1 cellular context compared by ENCODE assay signal in the genomic region with DNA sequence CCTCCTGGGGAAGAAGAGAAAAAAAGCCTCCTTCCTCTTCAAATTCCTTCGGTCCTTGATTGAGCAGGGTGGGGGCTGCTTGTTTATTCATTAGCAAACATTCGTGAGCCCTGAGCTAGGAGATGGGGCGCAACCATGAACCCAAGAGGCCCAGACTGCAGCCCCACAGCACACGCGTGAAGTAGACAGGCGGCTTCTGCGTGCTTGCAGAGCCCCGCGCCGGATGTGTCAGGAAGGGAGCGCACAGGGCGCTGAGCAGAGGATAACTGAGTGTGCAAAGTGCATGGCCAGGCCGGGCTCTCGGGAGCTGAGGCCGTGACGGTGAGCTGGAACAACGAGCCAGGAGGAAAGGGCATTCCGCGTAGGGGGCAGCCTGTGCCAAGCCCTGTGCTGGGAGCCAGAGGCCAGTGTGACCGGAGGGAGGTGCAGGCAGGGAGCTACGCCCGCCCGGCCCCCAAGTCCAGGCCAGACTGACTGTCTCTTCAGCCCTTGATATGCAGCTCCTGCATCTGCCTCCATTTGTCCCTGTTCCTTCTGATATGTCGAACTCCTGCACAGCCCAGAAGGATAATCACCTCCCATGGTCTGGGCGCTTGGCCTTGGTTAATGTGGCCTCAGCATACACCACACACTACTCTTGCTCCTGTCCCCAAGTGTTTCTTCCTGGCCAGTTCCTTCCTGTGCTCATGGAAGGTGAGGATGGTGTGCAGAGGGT.
A peak's percentile ranks its signal among the peaks of the same experiment; 100 is the strongest.
TF ChIP-seq lines count a peak whose summit lies in the region.

No MANE protein-coding gene starts in this region.

TF ChIP-seq in HepG2, 621 proteins besides CTCF, POLR2A, EP300 and RAD21 (continued from another document and continues in another):
- TF ChIP-seq, protein P1, sequence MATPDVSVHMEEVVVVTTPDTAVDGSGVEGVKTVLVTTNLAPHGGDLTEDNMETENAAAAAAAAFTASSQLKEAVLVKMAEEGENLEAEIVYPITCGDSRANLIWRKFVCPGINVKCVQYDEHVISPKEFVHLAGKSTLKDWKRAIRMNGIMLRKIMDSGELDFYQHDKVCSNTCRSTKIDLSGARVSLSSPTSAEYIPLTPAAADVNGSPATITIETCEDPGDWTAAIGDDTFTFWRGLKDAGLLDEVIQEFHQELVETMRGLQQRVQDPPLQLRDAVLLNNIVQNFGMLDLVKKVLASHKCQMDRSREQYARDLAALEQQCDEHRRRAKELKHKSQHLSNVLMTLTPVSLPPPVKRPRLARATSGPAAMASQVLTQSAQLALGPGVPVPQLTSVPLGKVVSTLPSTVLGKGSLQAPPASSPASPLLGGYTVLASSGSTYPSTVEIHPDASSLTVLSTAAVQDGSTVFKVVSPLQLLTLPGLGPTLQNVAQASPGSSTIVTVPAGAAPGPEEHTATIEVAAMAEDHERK (CRISPR knock-in tag; IDR thresholded peaks at IDR 0.05; ENCODE audit: low read depth): no peak
- TF ChIP-seq ZNF441 (CRISPR knock-in tag; IDR thresholded peaks at IDR 0.05; ENCODE audit: borderline replicate concordance): peak; percentile 49; the same call in 1 of the 2 replicates
- TF ChIP-seq KDM3A (CRISPR knock-in tag; IDR thresholded peaks at IDR 0.05; ENCODE audit: low read depth): 0 out of 2 replicates have a peak, but pooled peaks have one; percentile 35
- peak; percentile 51; the same call in 1 of the 2 replicates for TF ChIP-seq TBX2 (CRISPR knock-in tag; IDR thresholded peaks at IDR 0.05; ENCODE audit: borderline replicate concordance)
- no peak for TF ChIP-seq FIP1L1 (IDR thresholded peaks at IDR 0.05; ENCODE audit: borderline replicate concordance, insufficient read depth, low read depth, low read length)
- TF ChIP-seq RFX1 (IDR thresholded peaks at IDR 0.05): no peak
- no peak for TF ChIP-seq AKAP8 (CRISPR knock-in tag; IDR thresholded peaks at IDR 0.05)
- TF ChIP-seq, protein P2, sequence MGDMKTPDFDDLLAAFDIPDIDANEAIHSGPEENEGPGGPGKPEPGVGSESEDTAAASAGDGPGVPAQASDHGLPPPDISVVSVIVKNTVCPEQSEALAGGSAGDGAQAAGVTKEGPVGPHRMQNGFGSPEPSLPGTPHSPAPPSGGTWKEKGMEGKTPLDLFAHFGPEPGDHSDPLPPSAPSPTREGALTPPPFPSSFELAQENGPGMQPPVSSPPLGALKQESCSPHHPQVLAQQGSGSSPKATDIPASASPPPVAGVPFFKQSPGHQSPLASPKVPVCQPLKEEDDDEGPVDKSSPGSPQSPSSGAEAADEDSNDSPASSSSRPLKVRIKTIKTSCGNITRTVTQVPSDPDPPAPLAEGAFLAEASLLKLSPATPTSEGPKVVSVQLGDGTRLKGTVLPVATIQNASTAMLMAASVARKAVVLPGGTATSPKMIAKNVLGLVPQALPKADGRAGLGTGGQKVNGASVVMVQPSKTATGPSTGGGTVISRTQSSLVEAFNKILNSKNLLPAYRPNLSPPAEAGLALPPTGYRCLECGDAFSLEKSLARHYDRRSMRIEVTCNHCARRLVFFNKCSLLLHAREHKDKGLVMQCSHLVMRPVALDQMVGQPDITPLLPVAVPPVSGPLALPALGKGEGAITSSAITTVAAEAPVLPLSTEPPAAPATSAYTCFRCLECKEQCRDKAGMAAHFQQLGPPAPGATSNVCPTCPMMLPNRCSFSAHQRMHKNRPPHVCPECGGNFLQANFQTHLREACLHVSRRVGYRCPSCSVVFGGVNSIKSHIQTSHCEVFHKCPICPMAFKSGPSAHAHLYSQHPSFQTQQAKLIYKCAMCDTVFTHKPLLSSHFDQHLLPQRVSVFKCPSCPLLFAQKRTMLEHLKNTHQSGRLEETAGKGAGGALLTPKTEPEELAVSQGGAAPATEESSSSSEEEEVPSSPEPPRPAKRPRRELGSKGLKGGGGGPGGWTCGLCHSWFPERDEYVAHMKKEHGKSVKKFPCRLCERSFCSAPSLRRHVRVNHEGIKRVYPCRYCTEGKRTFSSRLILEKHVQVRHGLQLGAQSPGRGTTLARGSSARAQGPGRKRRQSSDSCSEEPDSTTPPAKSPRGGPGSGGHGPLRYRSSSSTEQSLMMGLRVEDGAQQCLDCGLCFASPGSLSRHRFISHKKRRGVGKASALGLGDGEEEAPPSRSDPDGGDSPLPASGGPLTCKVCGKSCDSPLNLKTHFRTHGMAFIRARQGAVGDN (CRISPR knock-in tag; IDR thresholded peaks at IDR 0.05): peak; percentile 86
- 0 out of 2 replicates have a peak, but pooled peaks have one; percentile 46 for TF ChIP-seq TGIF2 (CRISPR knock-in tag; IDR thresholded peaks at IDR 0.05)
- 0 out of 2 replicates have a peak, but pooled peaks have one; percentile 66 for TF ChIP-seq ZNF274 (CRISPR knock-in tag; IDR thresholded peaks at IDR 0.05)
- peak; percentile 20; the same call in 1 of the 2 replicates for TF ChIP-seq NCOR1 (IDR thresholded peaks at IDR 0.05; ENCODE audit: borderline replicate concordance, low read length)
- TF ChIP-seq ZNF354B (CRISPR knock-in tag; IDR thresholded peaks at IDR 0.05): no peak
- TF ChIP-seq SP4 (CRISPR knock-in tag; IDR thresholded peaks at IDR 0.05): 0 out of 2 replicates have a peak, but pooled peaks have one; percentile 27
- TF ChIP-seq ZNF556 (CRISPR knock-in tag; IDR thresholded peaks at IDR 0.05; ENCODE audit: borderline replicate concordance): peak; percentile 56; the same call in 1 of the 2 replicates
- no peak for TF ChIP-seq HIVEP1 (CRISPR knock-in tag; IDR thresholded peaks at IDR 0.05)
- no peak for TF ChIP-seq SMARCE1 (IDR thresholded peaks at IDR 0.05; ENCODE audit: borderline replicate concordance)
- TF ChIP-seq ZFP41 (CRISPR knock-in tag; IDR thresholded peaks at IDR 0.05; ENCODE audit: borderline replicate concordance): no peak
- TF ChIP-seq ZMYM3 (CRISPR knock-in tag; IDR thresholded peaks at IDR 0.05): peak; percentile 91
- TF ChIP-seq HDAC1 (CRISPR knock-in tag; IDR thresholded peaks at IDR 0.05): peak; percentile 51; the same call in 1 of the 2 replicates
- no peak for TF ChIP-seq RELA (CRISPR knock-in tag; IDR thresholded peaks at IDR 0.05)
- TF ChIP-seq, protein P3, sequence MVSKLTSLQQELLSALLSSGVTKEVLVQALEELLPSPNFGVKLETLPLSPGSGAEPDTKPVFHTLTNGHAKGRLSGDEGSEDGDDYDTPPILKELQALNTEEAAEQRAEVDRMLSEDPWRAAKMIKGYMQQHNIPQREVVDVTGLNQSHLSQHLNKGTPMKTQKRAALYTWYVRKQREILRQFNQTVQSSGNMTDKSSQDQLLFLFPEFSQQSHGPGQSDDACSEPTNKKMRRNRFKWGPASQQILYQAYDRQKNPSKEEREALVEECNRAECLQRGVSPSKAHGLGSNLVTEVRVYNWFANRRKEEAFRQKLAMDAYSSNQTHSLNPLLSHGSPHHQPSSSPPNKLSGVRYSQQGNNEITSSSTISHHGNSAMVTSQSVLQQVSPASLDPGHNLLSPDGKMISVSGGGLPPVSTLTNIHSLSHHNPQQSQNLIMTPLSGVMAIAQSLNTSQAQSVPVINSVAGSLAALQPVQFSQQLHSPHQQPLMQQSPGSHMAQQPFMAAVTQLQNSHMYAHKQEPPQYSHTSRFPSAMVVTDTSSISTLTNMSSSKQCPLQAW (CRISPR knock-in tag; IDR thresholded peaks at IDR 0.05): 0 out of 2 replicates have a peak, but pooled peaks have one; percentile 15
- peak; percentile 26; the same call in 1 of the 2 replicates for TF ChIP-seq ZMAT3 (CRISPR knock-in tag; conservative IDR thresholded peaks at IDR 0.05)
- TF ChIP-seq ZNF329 (CRISPR knock-in tag; IDR thresholded peaks at IDR 0.05; ENCODE audit: low read depth): peak; percentile 94
- peak; percentile 78; the same call in 1 of the 2 replicates for TF ChIP-seq HDAC2 (CRISPR knock-in tag; IDR thresholded peaks at IDR 0.05)
- 0 out of 2 replicates have a peak, but pooled peaks have one; percentile 35 for TF ChIP-seq GATAD2A (CRISPR knock-in tag; IDR thresholded peaks at IDR 0.05)
- TF ChIP-seq, protein P4, sequence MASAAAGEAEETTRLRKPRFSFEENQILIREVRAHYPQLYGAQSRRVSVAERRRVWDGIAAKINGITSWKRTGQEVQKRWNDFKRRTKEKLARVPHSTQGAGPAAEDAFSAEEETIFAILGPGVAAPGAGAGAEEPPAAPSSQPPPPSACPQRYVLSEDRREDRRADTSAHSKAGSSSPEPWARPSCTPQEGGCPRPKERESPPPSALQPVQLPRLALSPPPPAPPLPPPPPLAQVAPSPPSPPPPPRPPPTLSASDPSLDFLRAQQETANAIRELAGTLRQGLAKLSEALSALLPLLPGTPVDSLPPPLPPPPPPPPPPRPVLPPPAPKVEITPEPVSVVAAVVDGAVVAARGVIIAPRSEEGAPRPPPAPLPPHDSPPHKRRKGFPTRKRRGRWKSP (CRISPR knock-in tag; IDR thresholded peaks at IDR 0.05): peak; percentile 69; the same call in 1 of the 2 replicates
- TF ChIP-seq, protein P5, sequence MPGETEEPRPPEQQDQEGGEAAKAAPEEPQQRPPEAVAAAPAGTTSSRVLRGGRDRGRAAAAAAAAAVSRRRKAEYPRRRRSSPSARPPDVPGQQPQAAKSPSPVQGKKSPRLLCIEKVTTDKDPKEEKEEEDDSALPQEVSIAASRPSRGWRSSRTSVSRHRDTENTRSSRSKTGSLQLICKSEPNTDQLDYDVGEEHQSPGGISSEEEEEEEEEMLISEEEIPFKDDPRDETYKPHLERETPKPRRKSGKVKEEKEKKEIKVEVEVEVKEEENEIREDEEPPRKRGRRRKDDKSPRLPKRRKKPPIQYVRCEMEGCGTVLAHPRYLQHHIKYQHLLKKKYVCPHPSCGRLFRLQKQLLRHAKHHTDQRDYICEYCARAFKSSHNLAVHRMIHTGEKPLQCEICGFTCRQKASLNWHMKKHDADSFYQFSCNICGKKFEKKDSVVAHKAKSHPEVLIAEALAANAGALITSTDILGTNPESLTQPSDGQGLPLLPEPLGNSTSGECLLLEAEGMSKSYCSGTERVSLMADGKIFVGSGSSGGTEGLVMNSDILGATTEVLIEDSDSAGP (CRISPR knock-in tag; IDR thresholded peaks at IDR 0.05; ENCODE audit: borderline replicate concordance): peak; percentile 51; the same call in 1 of the 2 replicates
- no peak for TF ChIP-seq MAZ (IDR thresholded peaks at IDR 0.05; ENCODE audit: borderline replicate concordance, low read depth, low read length)
- 0 out of 2 replicates have a peak, but pooled peaks have one; percentile 16 for TF ChIP-seq MAZ (CRISPR knock-in tag; IDR thresholded peaks at IDR 0.05; ENCODE audit: low read depth)
- TF ChIP-seq, protein P6, sequence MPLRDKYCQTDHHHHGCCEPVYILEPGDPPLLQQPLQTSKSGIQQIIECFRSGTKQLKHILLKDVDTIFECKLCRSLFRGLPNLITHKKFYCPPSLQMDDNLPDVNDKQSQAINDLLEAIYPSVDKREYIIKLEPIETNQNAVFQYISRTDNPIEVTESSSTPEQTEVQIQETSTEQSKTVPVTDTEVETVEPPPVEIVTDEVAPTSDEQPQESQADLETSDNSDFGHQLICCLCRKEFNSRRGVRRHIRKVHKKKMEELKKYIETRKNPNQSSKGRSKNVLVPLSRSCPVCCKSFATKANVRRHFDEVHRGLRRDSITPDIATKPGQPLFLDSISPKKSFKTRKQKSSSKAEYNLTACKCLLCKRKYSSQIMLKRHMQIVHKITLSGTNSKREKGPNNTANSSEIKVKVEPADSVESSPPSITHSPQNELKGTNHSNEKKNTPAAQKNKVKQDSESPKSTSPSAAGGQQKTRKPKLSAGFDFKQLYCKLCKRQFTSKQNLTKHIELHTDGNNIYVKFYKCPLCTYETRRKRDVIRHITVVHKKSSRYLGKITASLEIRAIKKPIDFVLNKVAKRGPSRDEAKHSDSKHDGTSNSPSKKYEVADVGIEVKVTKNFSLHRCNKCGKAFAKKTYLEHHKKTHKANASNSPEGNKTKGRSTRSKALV (CRISPR knock-in tag; IDR thresholded peaks at IDR 0.05): peak; percentile 91
- 0 out of 2 replicates have a peak, but pooled peaks have one; percentile 33 for TF ChIP-seq RFXAP (CRISPR knock-in tag; IDR thresholded peaks at IDR 0.05; ENCODE audit: borderline replicate concordance)
- no peak for TF ChIP-seq LCORL (IDR thresholded peaks at IDR 0.05)
- no peak for TF ChIP-seq LCORL (CRISPR knock-in tag; IDR thresholded peaks at IDR 0.05)
- TF ChIP-seq, protein P7, sequence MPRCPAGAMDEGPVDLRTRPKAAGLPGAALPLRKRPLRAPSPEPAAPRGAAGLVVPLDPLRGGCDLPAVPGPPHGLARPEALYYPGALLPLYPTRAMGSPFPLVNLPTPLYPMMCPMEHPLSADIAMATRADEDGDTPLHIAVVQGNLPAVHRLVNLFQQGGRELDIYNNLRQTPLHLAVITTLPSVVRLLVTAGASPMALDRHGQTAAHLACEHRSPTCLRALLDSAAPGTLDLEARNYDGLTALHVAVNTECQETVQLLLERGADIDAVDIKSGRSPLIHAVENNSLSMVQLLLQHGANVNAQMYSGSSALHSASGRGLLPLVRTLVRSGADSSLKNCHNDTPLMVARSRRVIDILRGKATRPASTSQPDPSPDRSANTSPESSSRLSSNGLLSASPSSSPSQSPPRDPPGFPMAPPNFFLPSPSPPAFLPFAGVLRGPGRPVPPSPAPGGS (CRISPR knock-in tag; IDR thresholded peaks at IDR 0.05): peak; percentile 76
- TF ChIP-seq, protein P8, sequence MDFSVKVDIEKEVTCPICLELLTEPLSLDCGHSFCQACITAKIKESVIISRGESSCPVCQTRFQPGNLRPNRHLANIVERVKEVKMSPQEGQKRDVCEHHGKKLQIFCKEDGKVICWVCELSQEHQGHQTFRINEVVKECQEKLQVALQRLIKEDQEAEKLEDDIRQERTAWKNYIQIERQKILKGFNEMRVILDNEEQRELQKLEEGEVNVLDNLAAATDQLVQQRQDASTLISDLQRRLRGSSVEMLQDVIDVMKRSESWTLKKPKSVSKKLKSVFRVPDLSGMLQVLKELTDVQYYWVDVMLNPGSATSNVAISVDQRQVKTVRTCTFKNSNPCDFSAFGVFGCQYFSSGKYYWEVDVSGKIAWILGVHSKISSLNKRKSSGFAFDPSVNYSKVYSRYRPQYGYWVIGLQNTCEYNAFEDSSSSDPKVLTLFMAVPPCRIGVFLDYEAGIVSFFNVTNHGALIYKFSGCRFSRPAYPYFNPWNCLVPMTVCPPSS (IDR thresholded peaks at IDR 0.05): no peak
- peak; percentile 55; the same call in 1 of the 2 replicates for TF ChIP-seq ZNF501 (CRISPR knock-in tag; IDR thresholded peaks at IDR 0.05)
- 0 out of 2 replicates have a peak, but pooled peaks have one; percentile 30 for TF ChIP-seq KMT2A (CRISPR knock-in tag; IDR thresholded peaks at IDR 0.05)
- TF ChIP-seq, protein P9, sequence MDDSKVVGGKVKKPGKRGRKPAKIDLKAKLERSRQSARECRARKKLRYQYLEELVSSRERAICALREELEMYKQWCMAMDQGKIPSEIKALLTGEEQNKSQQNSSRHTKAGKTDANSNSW (CRISPR knock-in tag; IDR thresholded peaks at IDR 0.05; ENCODE audit: borderline replicate concordance): no peak
- peak; percentile 59; the same call in 1 of the 2 replicates for TF ChIP-seq ZSCAN21 (CRISPR knock-in tag; IDR thresholded peaks at IDR 0.05; ENCODE audit: borderline replicate concordance)
- TF ChIP-seq STAT5B (CRISPR knock-in tag; IDR thresholded peaks at IDR 0.05): no peak
- TF ChIP-seq, protein P10, sequence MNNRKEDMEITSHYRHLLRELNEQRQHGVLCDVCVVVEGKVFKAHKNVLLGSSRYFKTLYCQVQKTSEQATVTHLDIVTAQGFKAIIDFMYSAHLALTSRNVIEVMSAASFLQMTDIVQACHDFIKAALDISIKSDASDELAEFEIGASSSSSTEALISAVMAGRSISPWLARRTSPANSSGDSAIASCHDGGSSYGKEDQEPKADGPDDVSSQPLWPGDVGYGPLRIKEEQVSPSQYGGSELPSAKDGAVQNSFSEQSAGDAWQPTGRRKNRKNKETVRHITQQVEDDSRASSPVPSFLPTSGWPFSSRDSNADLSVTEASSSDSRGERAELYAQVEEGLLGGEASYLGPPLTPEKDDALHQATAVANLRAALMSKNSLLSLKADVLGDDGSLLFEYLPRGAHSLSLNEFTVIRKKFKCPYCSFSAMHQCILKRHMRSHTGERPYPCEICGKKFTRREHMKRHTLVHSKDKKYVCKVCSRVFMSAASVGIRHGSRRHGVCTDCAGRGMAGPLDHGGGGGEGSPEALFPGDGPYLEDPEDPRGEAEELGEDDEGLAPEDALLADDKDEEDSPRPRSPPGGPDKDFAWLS (CRISPR knock-in tag; IDR thresholded peaks at IDR 0.05; ENCODE audit: borderline replicate concordance): no peak
- 0 out of 2 replicates have a peak, but pooled peaks have one; percentile 5 for TF ChIP-seq ZNF563 (CRISPR knock-in tag; IDR thresholded peaks at IDR 0.05)
- TF ChIP-seq ZNF572 (CRISPR knock-in tag; IDR thresholded peaks at IDR 0.05): peak; percentile 93; the same call in 1 of the 2 replicates
